ENCODE assay signal across 8 cellular contexts in genomic region chr9:92728831-92729734, GRCh38. TPM values are rescaled to one million over a fixed set of nuclear protein-coding genes. Genes with fewer than 3 reads are reported as not detected.
DNase-seq lines count a peak whose midpoint lies in the region; ATAC-seq and TF ChIP-seq lines count a peak whose summit lies in the region.

No MANE protein-coding gene starts in this region.

- H3K9me3 ChIP-seq in prostate gland: no peaks in the 10 kb centered on the region

- DNase-seq in NOMO-1 (lab: John Stamatoyannopoulos, UW; ENCODE audit: unreplicated experiment in 2 of 2) (peak; percentile 7 to 36), NOMO-1 treated with dmso at 0.1 percent for 144 hours (lab: John Stamatoyannopoulos, UW; ENCODE audit: unreplicated experiment) (no peak), NCI-H2227 treated with DMSO at 0.1 percent for 48 hours (lab: John Stamatoyannopoulos, UW) (peak; percentile 4), fibroblast of mammary gland (ENCODE audit: low read depth) (peak; percentile 19), prostate gland (ENCODE audit: low spot score) (no peak), DMS53 treated with DMSO at 0.1 percent for 48 hours (lab: John Stamatoyannopoulos, UW; ENCODE audit: unreplicated experiment) (no peak), DMS153 treated with DMSO at 0.1 percent for 48 hours (lab: John Stamatoyannopoulos, UW; ENCODE audit: unreplicated experiment) (no peak)

- no peaks in the 10 kb centered on the region for H3K36me3 ChIP-seq in prostate gland

- WGBS in prostate gland: 79% methylated on average over 22 of the region's 22 CpGs

- H3K27ac ChIP-seq in prostate gland: no peak overlapping the region

- no peak for TF ChIP-seq POLR2A in prostate gland (IDR thresholded peaks at IDR 0.05)

- H3K4me3 ChIP-seq in fibroblast of mammary gland (ENCODE audit: control insufficient read depth, low read depth, low read length) (no peak overlapping the region), prostate gland (no peak overlapping the region)

- intact Hi-C loops in prostate gland (cut with DNase I): no loop called here

- no peaks in the 10 kb centered on the region for H3K4me1 ChIP-seq in prostate gland (replicated peaks)

- peak; percentile 54 for ATAC-seq in HG02610 (IDR thresholded peaks at IDR 0.05; ENCODE audit: unreplicated experiment)

- TF ChIP-seq CTCF in fibroblast of mammary gland (conservative IDR thresholded peaks at IDR 0.05; ENCODE audit: control insufficient read depth, insufficient read depth, low read depth, low read length): peak; percentile 29
- peak in 3 of 4 experiments; percentile 36 to 62 (median 41) for TF ChIP-seq CTCF in prostate gland (IDR thresholded peaks at IDR 0.05)

- H3K27me3 ChIP-seq in prostate gland (replicated peaks; ENCODE audit: insufficient read depth): no peaks in the 10 kb centered on the region

RNA-seq across cellular contexts. Expression of gene BICD2, which starts 35.5 kb away (rescaled TPM):
- total RNA-seq in prostate gland: 10 to 100 TPM; 22.2 to 48.3 TPM

RNA-seq across cellular contexts. Expression of gene IPPK, which starts 59.2 kb away (rescaled TPM):
- 10 to 100 TPM; 10.3 to 14.0 TPM for total RNA-seq in prostate gland

Comparison
In these comparisons a context has a peak if more than half of its experiments do, and no peak if none do; other contexts are left out.
1. DNase-seq: peak in NOMO-1 (2 of 2), NCI-H2227 treated with DMSO at 0.1 percent for 48 hours (single experiment) and fibroblast of mammary gland (single experiment); none in NOMO-1 treated with dmso at 0.1 percent for 144 hours (single experiment), prostate gland (single experiment), DMS53 treated with DMSO at 0.1 percent for 48 hours (single experiment) and DMS153 treated with DMSO at 0.1 percent for 48 hours (single experiment).